ENCODE assay signal across 19 cellular contexts in genomic region chr18:54440292-54440691, GRCh38.
"Had no signal": no experiment of that assay in that cellular context is flagged by ENCODE, and none has a peak within 500 bp of the region (broad histone marks: within the 10 kb centered on the region; RNA-seq: fewer than 3 reads in every experiment).

No MANE protein-coding gene starts in this region.

- H3K4me1 ChIP-seq: adrenal gland, foreskin keratinocyte, left ventricle myocardium inferior, right atrium auricular region, vagina had no signal

- DNase-seq: activated CD4-positive, alpha-beta T cell treated with anti-CD3 and anti-CD28 coated beads for 1 hour; activated effector memory CD4-positive, alpha-beta T cell treated with anti-CD3 and anti-CD28 coated beads, Interleukin-2, amount 50 U/mL, for 16 hours; activated naive CD4-positive, alpha-beta T cell treated with anti-CD3 and anti-CD28 coated beads, Interleukin-2, amount 50 U/mL, for 16 hours; activated T-cell treated with anti-CD3 and anti-CD28 coated beads, Interleukin-2, amount 50 U/mL, for 72 hours; adrenal gland; cerebellar nuclear complex; effector CD8-positive, alpha-beta T cell; foreskin keratinocyte; hypothalamus; islet precursor cell; left ventricle myocardium inferior; naive B cell; stimulated activated CD4-positive, alpha-beta T cell treated with anti-CD3 and anti-CD28 coated beads, Interleukin-15, amount 100 ng/mL, for 24 hours; stimulated activated CD4-positive, alpha-beta T cell treated with anti-CD3 and anti-CD28 coated beads, Interleukin-2, amount 100 ng/mL, for 48 hours; transverse colon; WERI-Rb-1 had no signal

- ATAC-seq: activated T-cell treated with anti-CD3 and anti-CD28 coated beads, Interleukin-2, amount 50 U/mL, for 72 hours; foreskin keratinocyte had no signal

- H3K36me3 ChIP-seq: adrenal gland, left ventricle myocardium inferior, right atrium auricular region, transverse colon, vagina, WERI-Rb-1 had no signal

- H3K27me3 ChIP-seq: adrenal gland, foreskin keratinocyte, right atrium auricular region, transverse colon, vagina had no signal

- H3K27ac ChIP-seq: adrenal gland, foreskin keratinocyte, left ventricle myocardium inferior, right atrium auricular region, skin epidermis, transverse colon, vagina, WERI-Rb-1 had no signal

- H3K4me3 ChIP-seq: adrenal gland, left ventricle myocardium inferior, right atrium auricular region, skin epidermis, transverse colon, vagina had no signal

- H3K9me3 ChIP-seq: adrenal gland, left ventricle myocardium inferior, right atrium auricular region, transverse colon, vagina had no signal
